In the genomic region with DNA sequence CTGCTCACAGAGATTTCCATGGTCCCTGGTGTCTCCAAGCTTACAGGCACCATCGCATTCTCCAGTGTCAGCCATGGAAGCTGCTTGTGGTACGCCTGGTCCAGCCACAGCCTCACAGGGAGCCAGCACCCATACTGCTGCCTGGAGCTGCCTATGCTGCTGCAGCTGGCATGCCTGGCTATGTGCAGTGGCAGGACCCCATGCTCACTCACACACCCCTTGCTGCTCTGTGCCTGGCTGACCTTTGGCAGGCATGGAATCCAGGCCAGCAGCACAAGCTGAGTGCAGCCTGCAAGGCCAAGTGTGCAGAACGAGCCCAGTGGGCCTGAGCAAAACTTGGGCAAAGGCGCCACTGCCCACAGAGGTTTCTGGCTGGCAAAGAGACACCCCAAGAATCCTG, we compare ENCODE assay signal across 17 cellular contexts. TPM values are rescaled to one million over a fixed set of nuclear protein-coding genes. Genes with fewer than 3 reads are reported as not detected.
A peak's percentile ranks its signal among the peaks of the same experiment; 100 is the strongest.
DNase-seq lines count a peak whose midpoint lies in the region; ATAC-seq, FAIRE-seq and TF ChIP-seq lines count a peak whose summit lies in the region.
"Had no signal": no experiment of that assay in that cellular context is flagged by ENCODE, and none has a peak within 500 bp of the region (broad histone marks: within the 10 kb centered on the region; RNA-seq: fewer than 3 reads in every experiment).

No MANE protein-coding gene starts in this region.

- dilution Hi-C loops in IMR-90 (cut with HindIII; ENCODE audit: low sequenced_read_pairs, unreplicated experiment) = no loop called here

- no peak overlapping the region for H3K18ac ChIP-seq in IMR-90 (ENCODE audit: low read depth, low read length)
- peak overlapping the region; percentile 11; the same call in 1 of the 2 replicates for H3K18ac ChIP-seq in H1 (ENCODE audit: extremely low read depth, low read length)
- no peak overlapping the region for H3K18ac ChIP-seq in trophoblast cell (ENCODE audit: low read length)

- no peak for TF ChIP-seq RAD21 in IMR-90 (IDR thresholded peaks at IDR 0.05; ENCODE audit: low read length)
- TF ChIP-seq RAD21 in H1 (IDR thresholded peaks at IDR 0.05 in 1 of 2, conservative IDR thresholded peaks at IDR 0.05 in 1 of 2; ENCODE audit: low read depth in 2 of 2, low read length in 2 of 2) = no peak

- no peak overlapping the region; the same call in 1 of the 2 replicates for H3K4ac ChIP-seq in IMR-90 (ENCODE audit: low read depth, low read length)
- H3K4ac ChIP-seq in H1 (replicated peaks; ENCODE audit: insufficient read length, low read depth, low read length) = no peak overlapping the region
- no peak overlapping the region for H3K4ac ChIP-seq in trophoblast cell (ENCODE audit: low read depth, low read length)

- no peak for TF ChIP-seq CTCF in right atrium auricular region (IDR thresholded peaks at IDR 0.05)
- no peak for TF ChIP-seq CTCF in IMR-90 (conservative IDR thresholded peaks at IDR 0.05; ENCODE audit: low read depth, low read length)
- TF ChIP-seq CTCF in H1 (IDR thresholded peaks at IDR 0.05; ENCODE audit: control extremely low read depth in 1 of 3, insufficient read depth in 1 of 3, low read depth in 1 of 3, low read length in 3 of 3) = no peak
- no peak for TF ChIP-seq CTCF in glutamatergic neuron (IDR thresholded peaks at IDR 0.05; ENCODE audit: partially characterized antibody, unreplicated experiment)

- no peak overlapping the region for H4K91ac ChIP-seq in IMR-90 (ENCODE audit: insufficient read depth, low read depth, low read length)
- peak overlapping the region; percentile 65 for H4K91ac ChIP-seq in H1 (replicated peaks; ENCODE audit: insufficient read length, low read length)
- no peak overlapping the region for H4K91ac ChIP-seq in trophoblast cell (ENCODE audit: low read depth, low read length)

- no peak for TF ChIP-seq EP300 in H1 (IDR thresholded peaks at IDR 0.05; ENCODE audit: borderline replicate concordance in 1 of 2, low read depth in 2 of 2, low read length in 2 of 2)

- H2AFZ ChIP-seq in IMR-90 (replicated peaks; ENCODE audit: low read length, poor library complexity) (peak overlapping the region; percentile 51), H1 (ENCODE audit: low read length) (no peak overlapping the region), trophoblast cell (ENCODE audit: insufficient read depth, low read length, poor library complexity) (no peak overlapping the region)
- H2AFZ ChIP-seq: GM23338 had no signal

- H3K4me2 ChIP-seq in IMR-90 (ENCODE audit: low read depth, low read length) = no peak overlapping the region
- H3K4me2 ChIP-seq in H1 (ENCODE audit: insufficient read depth in 1 of 2, low read depth in 2 of 2, low read length in 2 of 2) = no peak overlapping the region
- no peak overlapping the region for H3K4me2 ChIP-seq in trophoblast cell (ENCODE audit: low read length)
- H3K4me2 ChIP-seq: BLaER1 treated with 17β-estradiol and CSF1 and Interleukin-3, amounts not matched to agents 10 nM and 100 nM; GM23338 had no signal

- no peaks in the 10 kb centered on the region for H3K4me1 Mint-ChIP-seq in activated naive CD8-positive, alpha-beta T cell treated with anti-CD3 and anti-CD28 coated beads for 36 hours
- H3K4me1 Mint-ChIP-seq in glutamatergic neuron (ENCODE audit: low read depth, unreplicated experiment) = no peaks in the 10 kb centered on the region
- H3K4me1 Mint-ChIP-seq: B cell had no signal

- H3K9me3 ChIP-seq in right atrium auricular region (peaks cover 0 to 14% of the 10 kb centered on the region in 2 donors), IMR-90 (ENCODE audit: control insufficient read depth, insufficient read depth, low read length) (peaks cover 13% of the 10 kb centered on the region), H1 (ENCODE audit: insufficient read depth in 2 of 2, low read depth in 1 of 2, low read length in 1 of 2) (peaks cover 0 to 9% of the 10 kb centered on the region in 2 experiments; a peak in 3 of 4 replicates), trophoblast cell (ENCODE audit: insufficient read depth, low read depth, low read length) (peaks cover 8% of the 10 kb centered on the region)

- H3K27ac ChIP-seq in right atrium auricular region (no peak overlapping the region), IMR-90 (ENCODE audit: insufficient read depth, low read length) (no peak overlapping the region), H1 (ENCODE audit: low read depth, low read length) (no peak overlapping the region), trophoblast cell (ENCODE audit: low read depth, low read length) (no peak overlapping the region)
- H3K27ac ChIP-seq: BLaER1 treated with 17β-estradiol and CSF1 and Interleukin-3, amounts not matched to agents 10 nM and 100 nM had no signal

- no TSS peak for BruUV-seq in IMR-90 (replicated peaks; lab: Mats Ljungman, UMichigan)

- peak; percentile 12 for ATAC-seq in Right ventricle myocardium superior (ENCODE audit: poor library complexity)
- ATAC-seq in IMR-90 (ENCODE audit: low read depth) = no peak
- ATAC-seq: CD8-positive, alpha-beta T cell; GM23338 had no signal

- H2BK120ac ChIP-seq in IMR-90 (ENCODE audit: low read depth, low read length) = no peak overlapping the region
- no peak overlapping the region for H2BK120ac ChIP-seq in H1 (replicated peaks; ENCODE audit: low read depth, low read length)
- H2BK120ac ChIP-seq in trophoblast cell (ENCODE audit: insufficient read depth, low read length, poor library complexity) = no peak overlapping the region

- CTCF ChIA-PET in IMR-90 (lab: Yijun Ruan, JAX) = no interaction called here
- CTCF ChIA-PET in H1 (lab: Charles Lee; ENCODE audit: partially characterized antibody) = interaction anchor here (1.1 to 1.6 kb wide), 3 partner anchors 49 to 285 kb away, joined by 3 to 5 read pairs (median 4); no protein-coding TSS in a partner anchor

- no peak overlapping the region for H3K56ac ChIP-seq in IMR-90 (ENCODE audit: extremely low read depth, insufficient read depth, low read length)
- no peak overlapping the region for H3K56ac ChIP-seq in H1 (replicated peaks; ENCODE audit: insufficient read length, low read depth, low read length)

- intact Hi-C loops in Right ventricle myocardium superior (cut with DNase I) (no loop called here), IMR-90 (cut with micrococcal nuclease) (no loop called here)

- no peak overlapping the region for H4K5ac ChIP-seq in IMR-90 (ENCODE audit: low read depth, low read length)
- H4K5ac ChIP-seq in H1 (ENCODE audit: insufficient read length, low read depth, low read length) = no peak overlapping the region

- H3K9me3 Mint-ChIP-seq in activated naive CD8-positive, alpha-beta T cell treated with anti-CD3 and anti-CD28 coated beads for 36 hours = peaks cover 21% of the 10 kb centered on the region
- peaks cover 8% of the 10 kb centered on the region for H3K9me3 Mint-ChIP-seq in glutamatergic neuron (ENCODE audit: unreplicated experiment)

- H4K20me1 ChIP-seq in IMR-90 (ENCODE audit: insufficient read depth, low read length) (no peaks in the 10 kb centered on the region), H1 (replicated peaks in 1 of 2; ENCODE audit: control insufficient read depth in 1 of 2, insufficient read depth in 2 of 2, low read length in 2 of 2) (no peaks in the 10 kb centered on the region)
- H4K20me1 ChIP-seq: BLaER1 treated with 17β-estradiol and CSF1 and Interleukin-3, amounts not matched to agents 10 nM and 100 nM had no signal

- no peaks in the 10 kb centered on the region for H3K79me1 ChIP-seq in IMR-90 (ENCODE audit: low read depth in 1 of 2, low read length in 2 of 2)
- H3K79me1 ChIP-seq in H1 (ENCODE audit: low read depth, low read length) = no peaks in the 10 kb centered on the region
- H3K79me1 ChIP-seq in trophoblast cell (ENCODE audit: low read length) = peaks cover 9% of the 10 kb centered on the region

- H3K9me1 ChIP-seq in IMR-90 (ENCODE audit: insufficient read depth, low read length) = peaks cover 12% of the 10 kb centered on the region

- H3K27me3 Mint-ChIP-seq in activated naive CD8-positive, alpha-beta T cell treated with anti-CD3 and anti-CD28 coated beads for 36 hours = no peaks in the 10 kb centered on the region
- H3K27me3 Mint-ChIP-seq in glutamatergic neuron (ENCODE audit: unreplicated experiment) = peaks cover 4% of the 10 kb centered on the region
- H3K27me3 Mint-ChIP-seq: B cell had no signal

- POLR2A ChIA-PET in IMR-90 (lab: Charles Lee; ENCODE audit: unreplicated experiment) = no interaction called here
- POLR2A ChIA-PET in H1 (lab: Charles Lee; ENCODE audit: partially characterized antibody) = interaction anchor here (1.7 kb wide), 1 partner anchor 12 kb away, joined by 5 read pairs; no protein-coding TSS in a partner anchor

- no peak overlapping the region for H3K27ac Mint-ChIP-seq in activated naive CD8-positive, alpha-beta T cell treated with anti-CD3 and anti-CD28 coated beads for 36 hours
- H3K27ac Mint-ChIP-seq in glutamatergic neuron (ENCODE audit: unreplicated experiment) = no peak overlapping the region
- H3K27ac Mint-ChIP-seq: B cell; CD8-positive, alpha-beta T cell; GM23338 had no signal

- H3K36me3 ChIP-seq in right atrium auricular region (no peaks in the 10 kb centered on the region), IMR-90 (ENCODE audit: control insufficient read depth, insufficient read depth, low read length) (no peaks in the 10 kb centered on the region), H1 (ENCODE audit: control insufficient read depth in 2 of 4, insufficient read depth in 4 of 4, low read length in 3 of 4) (no peaks in the 10 kb centered on the region), trophoblast cell (ENCODE audit: control insufficient read depth in 1 of 2, insufficient read depth in 2 of 2, low read length in 2 of 2) (no peaks in the 10 kb centered on the region)
- H3K36me3 ChIP-seq: HAP-1 had no signal

- in situ Hi-C loops in IMR-90 (cut with MboI; ENCODE audit: low sequenced_read_pairs) = no loop called here

- H3K4me1 ChIP-seq in right atrium auricular region = no peaks in the 10 kb centered on the region
- peaks cover 12% of the 10 kb centered on the region for H3K4me1 ChIP-seq in IMR-90 (ENCODE audit: control insufficient read depth, insufficient read depth, low read length)
- peaks cover 0 to 4% (median 0%) of the 10 kb centered on the region in 4 experiments; a peak in 2 of 7 replicates for H3K4me1 ChIP-seq in H1 (replicated peaks in 1 of 4; ENCODE audit: control insufficient read depth in 3 of 4, insufficient read depth in 4 of 4, low read length in 3 of 4)
- H3K4me1 ChIP-seq in trophoblast cell (ENCODE audit: control insufficient read depth in 1 of 2, insufficient read depth in 2 of 2, low read length in 2 of 2) = peaks cover 13% of the 10 kb centered on the region in 2 experiments
- H3K4me1 ChIP-seq: HAP-1 had no signal

- H2BK15ac ChIP-seq in IMR-90 (ENCODE audit: low read depth, low read length) (no peak overlapping the region), H1 (ENCODE audit: low read length) (peak overlapping the region; percentile 21; the same call in 1 of the 2 replicates)

- WGBS in IMR-90 (ENCODE audit: extremely low coverage in 2 of 2, insufficient read length in 1 of 2), 2 experiments = 100% methylated on average over 2 of the region's 4 CpGs; no CpG with 5 or more reads in 1 of the 2 experiments
- WGBS in H1 (ENCODE audit: extremely low coverage in 1 of 2, insufficient coverage in 1 of 2, insufficient read length in 1 of 2, insufficient replicate concordance in 2 of 2, low coverage in 1 of 2, low lambda C conversion rate in 2 of 2, missing lambda C conversion rate in 1 of 2), 2 experiments = 92% methylated on average over 4 of the region's 4 CpGs; no CpG with 5 or more reads in 1 of the 2 experiments
- no CpG with 5 or more reads among the region's 4 CpGs for WGBS in trophoblast cell (ENCODE audit: extremely low coverage, insufficient coverage, insufficient read length)

- H3K14ac ChIP-seq in IMR-90 (replicated peaks; ENCODE audit: low read depth, low read length) (no peak overlapping the region), H1 (ENCODE audit: insufficient read length) (no peak overlapping the region), trophoblast cell (ENCODE audit: low read length) (no peak overlapping the region)

- FAIRE-seq in H1 (lab: Jason Lieb, UNC) = no peak
- FAIRE-seq: G401.6, GM12892, GM18507 had no signal

- no peak overlapping the region for H2BK5ac ChIP-seq in IMR-90 (ENCODE audit: low read depth, low read length, poor library complexity, severe bottlenecking)
- H2BK5ac ChIP-seq in H1 (ENCODE audit: low read depth, low read length) = no peak overlapping the region; the same call in 1 of the 2 replicates
- H2BK5ac ChIP-seq in trophoblast cell (ENCODE audit: low read depth, low read length, poor library complexity) = no peak overlapping the region

- H2AK5ac ChIP-seq in IMR-90 (ENCODE audit: low read depth, low read length) (peak overlapping the region; percentile 8; the same call in 1 of the 2 replicates), H1 (ENCODE audit: low read depth, low read length) (no peak overlapping the region), trophoblast cell (ENCODE audit: low read length) (no peak overlapping the region)

- H3K79me2 ChIP-seq in H1 (ENCODE audit: control insufficient read depth in 1 of 2, insufficient read depth in 2 of 2, low read length in 2 of 2) = no peaks in the 10 kb centered on the region
- no peaks in the 10 kb centered on the region for H3K79me2 ChIP-seq in trophoblast cell (ENCODE audit: control insufficient read depth, insufficient read depth, low read length, poor library complexity)

- TF ChIP-seq POLR2A in IMR-90 (IDR thresholded peaks at IDR 0.05; ENCODE audit: low read depth, low read length) (no peak), H1 (IDR thresholded peaks at IDR 0.05; ENCODE audit: control extremely low read depth in 1 of 2, low read depth in 2 of 2, low read length in 2 of 2) (no peak)

- H3K9ac ChIP-seq in IMR-90 (ENCODE audit: low read depth, low read length) (no peak overlapping the region), H1 (replicated peaks in 1 of 4; ENCODE audit: extremely low read depth in 1 of 4, low read depth in 3 of 4, low read length in 3 of 4) (no peak overlapping the region), trophoblast cell (ENCODE audit: low read length) (no peak overlapping the region)
- H3K9ac ChIP-seq: BLaER1 treated with 17β-estradiol and CSF1 and Interleukin-3, amounts not matched to agents 10 nM and 100 nM had no signal

- peaks cover 15% of the 10 kb centered on the region for H3K36me3 Mint-ChIP-seq in activated naive CD8-positive, alpha-beta T cell treated with anti-CD3 and anti-CD28 coated beads for 36 hours
- peaks cover 27% of the 10 kb centered on the region for H3K36me3 Mint-ChIP-seq in glutamatergic neuron (ENCODE audit: unreplicated experiment)

- no peak overlapping the region for H4K12ac ChIP-seq in trophoblast cell (ENCODE audit: low read depth, low read length)

- DNase-seq in Right ventricle myocardium superior = no peak
- no peak for DNase-seq in right atrium auricular region (ENCODE audit: low spot score)
- no peak for DNase-seq in IMR-90
- DNase-seq in H1 (ENCODE audit: low read depth in 1 of 2, low spot score in 2 of 2) = no peak
- DNase-seq in trophoblast cell = no peak
- no peak for DNase-seq in activated naive CD8-positive, alpha-beta T cell treated with anti-CD3 and anti-CD28 coated beads for 36 hours
- DNase-seq in glutamatergic neuron = no peak
- DNase-seq in NOMO-1 treated with dmso at 0.1 percent for 144 hours (lab: John Stamatoyannopoulos, UW; ENCODE audit: unreplicated experiment) = no peak
- DNase-seq: CD8-positive, alpha-beta T cell; DMS 273 treated with DMSO at 0.1 percent for 48 hours had no signal

- H3K23ac ChIP-seq in IMR-90 (ENCODE audit: low read depth, low read length) (no peak overlapping the region), H1 (ENCODE audit: insufficient read length) (no peak overlapping the region), trophoblast cell (ENCODE audit: low read length) (no peak overlapping the region)

- no peak overlapping the region for H3K4me3 Mint-ChIP-seq in activated naive CD8-positive, alpha-beta T cell treated with anti-CD3 and anti-CD28 coated beads for 36 hours
- H3K4me3 Mint-ChIP-seq in glutamatergic neuron (ENCODE audit: unreplicated experiment) = no peak overlapping the region
- H3K4me3 Mint-ChIP-seq: B cell; CD8-positive, alpha-beta T cell; GM23338 had no signal

- H2BK20ac ChIP-seq in IMR-90 (ENCODE audit: low read depth, low read length) = no peak overlapping the region
- peak overlapping the region; percentile 6; the same call in 1 of the 2 replicates for H2BK20ac ChIP-seq in H1 (ENCODE audit: low read length)

- no peaks in the 10 kb centered on the region for H3K27me3 ChIP-seq in right atrium auricular region
- H3K27me3 ChIP-seq in IMR-90 (ENCODE audit: control insufficient read depth, insufficient read depth, low read length) = no peaks in the 10 kb centered on the region
- no peaks in the 10 kb centered on the region for H3K27me3 ChIP-seq in H1 (replicated peaks in 1 of 4; ENCODE audit: control insufficient read depth in 3 of 4, extremely low read depth in 1 of 4, insufficient read depth in 3 of 4, low read length in 3 of 4)
- no peaks in the 10 kb centered on the region for H3K27me3 ChIP-seq in trophoblast cell (ENCODE audit: insufficient read depth, low read length)
- H3K27me3 ChIP-seq: BLaER1 treated with 17β-estradiol and CSF1 and Interleukin-3, amounts not matched to agents 10 nM and 100 nM had no signal

- H3K23me2 ChIP-seq in H1 (ENCODE audit: low read depth, low read length) = no peaks in the 10 kb centered on the region; the same call in 1 of the 2 replicates

- H2BK12ac ChIP-seq in H1 (ENCODE audit: low read depth, low read length) (peak overlapping the region; percentile 45; the same call in 1 of the 2 replicates), trophoblast cell (ENCODE audit: low read length) (no peak overlapping the region)

- no peak overlapping the region for H4K8ac ChIP-seq in IMR-90 (ENCODE audit: low read depth in 2 of 2, low read length in 2 of 2)
- H4K8ac ChIP-seq in H1 (ENCODE audit: extremely low read depth, insufficient read depth, low read length) = no peak overlapping the region
- no peak overlapping the region for H4K8ac ChIP-seq in trophoblast cell (ENCODE audit: low read depth, low read length)

- no peak overlapping the region for H2AK9ac ChIP-seq in IMR-90 (replicated peaks; ENCODE audit: low read depth, low read length, poor library complexity)

- no peak overlapping the region for H3K4me3 ChIP-seq in right atrium auricular region
- no peak overlapping the region for H3K4me3 ChIP-seq in IMR-90 (ENCODE audit: insufficient read depth, low read depth, low read length)
- no peak overlapping the region; a peak in 1 of 8 replicates for H3K4me3 ChIP-seq in H1 (ENCODE audit: extremely low read depth in 1 of 4, insufficient read depth in 2 of 4, low read depth in 3 of 4, low read length in 4 of 4)
- H3K4me3 ChIP-seq in trophoblast cell (ENCODE audit: low read depth, low read length) = peak overlapping the region; percentile 5
- H3K4me3 ChIP-seq: HAP-1 had no signal

RNA-seq across cellular contexts. Expression of a gene that starts 26.4 kb away (rescaled TPM):
- total RNA-seq in Right ventricle myocardium superior = 20.9 TPM
- total RNA-seq in right atrium auricular region = 10 to 100 TPM; 11.8 to 16.0 TPM
- total RNA-seq in IMR-90 (2012; rRNA removed) = 24.2 and 26.1 TPM in 2 replicates
- 3.6 and 4.0 TPM in 2 replicates for polyA plus RNA-seq in IMR-90 (2012; rRNA removed)
- polyA plus RNA-seq in IMR-90 (2012; cell fraction: cytosol; rRNA removed) = 0.86 and 1.1 TPM in 2 replicates
- 1.2 and 9.7 TPM in 2 replicates for polyA plus RNA-seq in IMR-90 (2012; cell fraction: nucleus; rRNA removed; ENCODE audit: low replicate concordance)
- 2.5 and 3.3 TPM in 2 replicates for total RNA-seq in H1 (2021; fragmentation: NEBNext Ultra II Directional; extraction: Animal tissue kit (Norgen Biotek cat#: 25700))
- polyA plus RNA-seq in H1 (2011; rRNA removed) = 0.74 and 1.0 TPM in 2 replicates
- polyA plus RNA-seq in H1 (2011; cell fraction: cytosol; rRNA removed) = 0.71 TPM
- 1.9 TPM for polyA plus RNA-seq in H1 (2011; cell fraction: nucleus; rRNA removed)
- polyA plus RNA-seq in H1 (2012, experiment 1 of 2) = 0.76 to 2.5 TPM (median 0.87 TPM) in 4 replicates
- polyA plus RNA-seq in H1 (2012, experiment 2 of 2) = 0.03 TPM
- 1.3 TPM for polyA plus RNA-seq in H1 (2013, experiment 1 of 2)
- polyA plus RNA-seq in H1 (2013, experiment 2 of 2) = 1.3 TPM
- polyA minus RNA-seq in H1 (2011; rRNA and poly(A)+ RNA removed) = 8.5 and 14.7 TPM in 2 replicates
- polyA minus RNA-seq in H1 (2011; cell fraction: cytosol; rRNA and poly(A)+ RNA removed) = 2.1 TPM
- polyA minus RNA-seq in H1 (2011; cell fraction: nucleus; rRNA and poly(A)+ RNA removed) = 23.6 TPM
- polyA plus RNA-seq in trophoblast cell (2013) = 3.1 and 3.2 TPM in 2 replicates
- 10 to 100 TPM; 11.8 to 13.3 TPM for total RNA-seq in activated naive CD8-positive, alpha-beta T cell treated with anti-CD3 and anti-CD28 coated beads for 36 hours
- 22.1 TPM for total RNA-seq in glutamatergic neuron (ENCODE audit: unreplicated experiment)
